Comparison of ENCODE assay signal across 10 cellular contexts in genomic region chr3:14592836-14593235, GRCh38. TPM values are rescaled to one million over a fixed set of nuclear protein-coding genes. Genes with fewer than 3 reads are reported as not detected.
"Had no signal": no experiment of that assay in that cellular context is flagged by ENCODE, and none has a peak within 500 bp of the region (broad histone marks: within the 10 kb centered on the region; RNA-seq: fewer than 3 reads in every experiment).

No MANE protein-coding gene starts in this region.

- H3K4me1 Mint-ChIP-seq: IgD-negative memory B cell had no signal

- ATAC-seq: K562 had no signal

- H3K4me3 Mint-ChIP-seq: IgD-negative memory B cell had no signal

- DNase-seq: IMR-90, KBM-7, KG1 had no signal

- H3K27ac Mint-ChIP-seq: IgD-negative memory B cell had no signal

- H3K36me3 Mint-ChIP-seq: IgD-negative memory B cell had no signal

- H3K27ac ChIP-seq: HL-60 had no signal

- H3K4me3 ChIP-seq: K562 had no signal

- FAIRE-seq: HepG2, HTR-8/SVneo had no signal

RNA-seq across cellular contexts. Expression of gene GRIP2, which starts 52.7 kb away (rescaled TPM):
- total RNA-seq: HT-29, HT1080, IMR-90, K562 had no signal
- polyA plus RNA-seq: IgD-negative memory B cell had no signal
